ENCODE assay signal across 1 cellular context in the genomic region with DNA sequence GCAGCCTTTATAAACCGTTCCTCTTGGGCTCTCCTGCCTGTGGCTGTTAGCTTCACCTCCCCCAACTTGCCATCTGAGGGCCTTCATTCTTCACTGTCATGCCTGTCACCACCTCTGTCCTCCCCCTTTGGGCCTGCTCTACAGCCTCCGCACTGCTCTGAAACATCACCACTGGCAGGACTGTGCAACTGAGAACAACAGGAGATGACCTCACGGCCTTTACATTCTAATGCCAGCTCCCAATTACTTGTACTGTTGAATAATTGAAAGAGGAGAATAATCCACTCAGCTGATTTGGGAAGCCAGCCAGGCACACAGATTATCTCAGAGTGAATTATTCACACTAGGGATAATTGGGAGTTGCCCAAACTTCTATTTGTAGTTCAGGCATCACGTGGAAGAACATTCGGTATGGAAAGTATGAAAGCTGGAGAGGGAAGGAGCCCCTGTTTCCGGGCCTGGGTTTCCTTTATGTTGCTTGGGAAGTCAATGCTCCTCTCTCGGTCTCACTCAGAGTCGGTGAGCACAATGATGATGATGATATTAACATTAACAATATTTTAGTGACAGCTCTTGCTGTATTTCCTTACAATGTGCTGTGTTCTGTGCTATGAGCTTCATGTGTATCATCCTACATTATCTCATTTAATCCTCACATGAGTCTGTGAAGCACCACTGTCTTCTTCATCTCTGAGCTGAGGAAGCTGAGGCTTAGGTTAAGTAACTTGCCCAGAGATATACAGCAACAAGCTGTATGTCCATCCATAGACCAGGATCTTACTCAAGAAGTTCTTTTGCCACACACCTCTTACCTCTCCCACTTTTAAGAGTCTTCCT.
TF ChIP-seq lines count a peak whose summit lies in the region.

No MANE protein-coding gene starts in this region.

TF ChIP-seq in K562, 482 proteins besides CTCF, POLR2A, EP300 and RAD21 (continued from another document and continues in another):
- TF ChIP-seq, protein P1, sequence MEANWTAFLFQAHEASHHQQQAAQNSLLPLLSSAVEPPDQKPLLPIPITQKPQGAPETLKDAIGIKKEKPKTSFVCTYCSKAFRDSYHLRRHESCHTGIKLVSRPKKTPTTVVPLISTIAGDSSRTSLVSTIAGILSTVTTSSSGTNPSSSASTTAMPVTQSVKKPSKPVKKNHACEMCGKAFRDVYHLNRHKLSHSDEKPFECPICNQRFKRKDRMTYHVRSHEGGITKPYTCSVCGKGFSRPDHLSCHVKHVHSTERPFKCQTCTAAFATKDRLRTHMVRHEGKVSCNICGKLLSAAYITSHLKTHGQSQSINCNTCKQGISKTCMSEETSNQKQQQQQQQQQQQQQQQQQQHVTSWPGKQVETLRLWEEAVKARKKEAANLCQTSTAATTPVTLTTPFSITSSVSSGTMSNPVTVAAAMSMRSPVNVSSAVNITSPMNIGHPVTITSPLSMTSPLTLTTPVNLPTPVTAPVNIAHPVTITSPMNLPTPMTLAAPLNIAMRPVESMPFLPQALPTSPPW (CRISPR knock-in tag; IDR thresholded peaks at IDR 0.05) = peak; percentile 93
- TF ChIP-seq, protein P2, sequence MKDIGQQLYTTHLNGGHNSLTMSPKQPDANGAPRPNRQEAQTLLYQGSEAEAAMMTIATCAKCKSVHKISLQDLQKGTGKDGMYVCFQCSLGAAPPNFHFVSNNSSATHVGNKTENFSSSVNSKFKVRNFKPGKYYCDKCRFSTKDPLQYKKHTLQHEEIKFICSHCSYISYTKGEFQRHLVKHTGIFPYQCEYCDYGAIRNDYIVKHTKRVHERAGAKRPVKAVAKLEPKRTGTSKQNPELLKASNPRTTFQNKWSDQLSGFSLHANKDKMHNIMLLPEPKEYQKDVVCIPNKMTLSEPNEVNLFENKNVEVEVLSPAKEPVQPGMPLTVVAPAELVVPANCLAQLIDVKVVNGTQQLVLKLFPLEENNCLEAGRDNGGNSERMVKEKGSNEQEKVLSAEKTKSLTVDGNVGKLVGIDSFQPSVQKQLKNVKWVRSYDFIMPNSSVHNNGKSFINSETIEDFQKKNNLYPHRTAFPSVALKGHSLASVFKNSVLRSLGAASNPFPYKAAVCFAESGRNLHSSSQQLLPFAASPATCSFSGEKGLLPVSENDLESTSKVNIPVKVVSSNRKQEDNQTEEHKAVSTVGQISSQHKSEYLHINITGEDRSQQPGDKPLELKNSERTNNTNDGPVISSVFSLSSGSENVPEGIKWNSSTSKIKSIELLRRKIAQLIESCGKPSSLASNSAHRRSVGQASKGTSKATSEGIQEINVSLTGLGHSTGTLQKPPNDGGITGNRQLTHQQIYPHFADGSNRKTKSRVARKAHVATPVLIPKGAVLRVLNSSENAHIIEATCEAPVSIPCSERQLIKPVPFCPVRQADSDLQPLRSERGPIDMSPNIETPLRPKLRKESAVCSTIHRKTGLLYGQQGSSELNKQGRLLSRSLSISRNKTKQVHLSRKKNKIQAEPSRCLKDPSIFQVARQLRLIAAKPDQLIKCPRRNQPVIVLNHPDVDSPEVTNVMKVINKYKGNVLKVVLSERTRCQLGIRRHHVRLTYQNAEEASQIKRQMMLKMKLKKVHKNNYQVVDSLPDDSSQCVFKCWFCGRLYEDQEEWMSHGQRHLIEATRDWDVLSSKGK (CRISPR knock-in tag; IDR thresholded peaks at IDR 0.05) = no peak
- TF ChIP-seq ZNF121 (CRISPR knock-in tag; conservative IDR thresholded peaks at IDR 0.05) = no peak
- no peak for TF ChIP-seq ETV6 (IDR thresholded peaks at IDR 0.05; ENCODE audit: borderline replicate concordance in 1 of 2, low read depth in 2 of 2, low read length in 1 of 2)
- no peak for TF ChIP-seq ETV6 (CRISPR knock-in tag; IDR thresholded peaks at IDR 0.05; ENCODE audit: borderline replicate concordance)
- TF ChIP-seq NFE2L1 (tag; IDR thresholded peaks at IDR 0.05; ENCODE audit: borderline replicate concordance, low read depth) = no peak
- TF ChIP-seq, protein P3, sequence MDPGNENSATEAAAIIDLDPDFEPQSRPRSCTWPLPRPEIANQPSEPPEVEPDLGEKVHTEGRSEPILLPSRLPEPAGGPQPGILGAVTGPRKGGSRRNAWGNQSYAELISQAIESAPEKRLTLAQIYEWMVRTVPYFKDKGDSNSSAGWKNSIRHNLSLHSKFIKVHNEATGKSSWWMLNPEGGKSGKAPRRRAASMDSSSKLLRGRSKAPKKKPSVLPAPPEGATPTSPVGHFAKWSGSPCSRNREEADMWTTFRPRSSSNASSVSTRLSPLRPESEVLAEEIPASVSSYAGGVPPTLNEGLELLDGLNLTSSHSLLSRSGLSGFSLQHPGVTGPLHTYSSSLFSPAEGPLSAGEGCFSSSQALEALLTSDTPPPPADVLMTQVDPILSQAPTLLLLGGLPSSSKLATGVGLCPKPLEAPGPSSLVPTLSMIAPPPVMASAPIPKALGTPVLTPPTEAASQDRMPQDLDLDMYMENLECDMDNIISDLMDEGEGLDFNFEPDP (CRISPR knock-in tag; IDR thresholded peaks at IDR 0.05) = no peak
- no peak for TF ChIP-seq GABPB1 (CRISPR knock-in tag; IDR thresholded peaks at IDR 0.05)
- no peak for TF ChIP-seq PTRF (tag; IDR thresholded peaks at IDR 0.05)
- TF ChIP-seq, protein P4, sequence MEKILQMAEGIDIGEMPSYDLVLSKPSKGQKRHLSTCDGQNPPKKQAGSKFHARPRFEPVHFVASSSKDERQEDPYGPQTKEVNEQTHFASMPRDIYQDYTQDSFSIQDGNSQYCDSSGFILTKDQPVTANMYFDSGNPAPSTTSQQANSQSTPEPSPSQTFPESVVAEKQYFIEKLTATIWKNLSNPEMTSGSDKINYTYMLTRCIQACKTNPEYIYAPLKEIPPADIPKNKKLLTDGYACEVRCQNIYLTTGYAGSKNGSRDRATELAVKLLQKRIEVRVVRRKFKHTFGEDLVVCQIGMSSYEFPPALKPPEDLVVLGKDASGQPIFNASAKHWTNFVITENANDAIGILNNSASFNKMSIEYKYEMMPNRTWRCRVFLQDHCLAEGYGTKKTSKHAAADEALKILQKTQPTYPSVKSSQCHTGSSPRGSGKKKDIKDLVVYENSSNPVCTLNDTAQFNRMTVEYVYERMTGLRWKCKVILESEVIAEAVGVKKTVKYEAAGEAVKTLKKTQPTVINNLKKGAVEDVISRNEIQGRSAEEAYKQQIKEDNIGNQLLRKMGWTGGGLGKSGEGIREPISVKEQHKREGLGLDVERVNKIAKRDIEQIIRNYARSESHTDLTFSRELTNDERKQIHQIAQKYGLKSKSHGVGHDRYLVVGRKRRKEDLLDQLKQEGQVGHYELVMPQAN (IDR thresholded peaks at IDR 0.05; ENCODE audit: borderline replicate concordance) = no peak
- no peak for TF ChIP-seq PHTF2 (CRISPR knock-in tag; IDR thresholded peaks at IDR 0.05)
- TF ChIP-seq, protein P5, sequence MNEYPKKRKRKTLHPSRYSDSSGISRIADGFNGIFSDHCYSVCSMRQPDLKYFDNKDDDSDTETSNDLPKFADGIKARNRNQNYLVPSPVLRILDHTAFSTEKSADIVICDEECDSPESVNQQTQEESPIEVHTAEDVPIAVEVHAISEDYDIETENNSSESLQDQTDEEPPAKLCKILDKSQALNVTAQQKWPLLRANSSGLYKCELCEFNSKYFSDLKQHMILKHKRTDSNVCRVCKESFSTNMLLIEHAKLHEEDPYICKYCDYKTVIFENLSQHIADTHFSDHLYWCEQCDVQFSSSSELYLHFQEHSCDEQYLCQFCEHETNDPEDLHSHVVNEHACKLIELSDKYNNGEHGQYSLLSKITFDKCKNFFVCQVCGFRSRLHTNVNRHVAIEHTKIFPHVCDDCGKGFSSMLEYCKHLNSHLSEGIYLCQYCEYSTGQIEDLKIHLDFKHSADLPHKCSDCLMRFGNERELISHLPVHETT (CRISPR knock-in tag; conservative IDR thresholded peaks at IDR 0.05 in 1 of 2, IDR thresholded peaks at IDR 0.05 in 1 of 2) = peak in 1 of 2 experiments; percentile 85; a peak in 1 of 4 replicates
- TF ChIP-seq TBL1XR1 (IDR thresholded peaks at IDR 0.05; ENCODE audit: low read length in 2 of 2) = no peak
- TF ChIP-seq, protein P6, sequence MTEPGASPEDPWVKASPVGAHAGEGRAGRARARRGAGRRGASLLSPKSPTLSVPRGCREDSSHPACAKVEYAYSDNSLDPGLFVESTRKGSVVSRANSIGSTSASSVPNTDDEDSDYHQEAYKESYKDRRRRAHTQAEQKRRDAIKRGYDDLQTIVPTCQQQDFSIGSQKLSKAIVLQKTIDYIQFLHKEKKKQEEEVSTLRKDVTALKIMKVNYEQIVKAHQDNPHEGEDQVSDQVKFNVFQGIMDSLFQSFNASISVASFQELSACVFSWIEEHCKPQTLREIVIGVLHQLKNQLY (CRISPR knock-in tag; conservative IDR thresholded peaks at IDR 0.05) = no peak
- TF ChIP-seq, protein P7, sequence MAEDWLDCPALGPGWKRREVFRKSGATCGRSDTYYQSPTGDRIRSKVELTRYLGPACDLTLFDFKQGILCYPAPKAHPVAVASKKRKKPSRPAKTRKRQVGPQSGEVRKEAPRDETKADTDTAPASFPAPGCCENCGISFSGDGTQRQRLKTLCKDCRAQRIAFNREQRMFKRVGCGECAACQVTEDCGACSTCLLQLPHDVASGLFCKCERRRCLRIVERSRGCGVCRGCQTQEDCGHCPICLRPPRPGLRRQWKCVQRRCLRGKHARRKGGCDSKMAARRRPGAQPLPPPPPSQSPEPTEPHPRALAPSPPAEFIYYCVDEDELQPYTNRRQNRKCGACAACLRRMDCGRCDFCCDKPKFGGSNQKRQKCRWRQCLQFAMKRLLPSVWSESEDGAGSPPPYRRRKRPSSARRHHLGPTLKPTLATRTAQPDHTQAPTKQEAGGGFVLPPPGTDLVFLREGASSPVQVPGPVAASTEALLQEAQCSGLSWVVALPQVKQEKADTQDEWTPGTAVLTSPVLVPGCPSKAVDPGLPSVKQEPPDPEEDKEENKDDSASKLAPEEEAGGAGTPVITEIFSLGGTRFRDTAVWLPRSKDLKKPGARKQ (CRISPR knock-in tag; IDR thresholded peaks at IDR 0.05) = no peak
- 0 out of 2 replicates have a peak, but pooled peaks have one; percentile 19 for TF ChIP-seq SMAD3 (CRISPR knock-in tag; conservative IDR thresholded peaks at IDR 0.05)
- no peak for TF ChIP-seq ZNF133 (CRISPR knock-in tag; IDR thresholded peaks at IDR 0.05)
- TF ChIP-seq NFIC (IDR thresholded peaks at IDR 0.05) = no peak; the same call in 1 of the 2 replicates
- TF ChIP-seq ZNF184 (CRISPR knock-in tag; IDR thresholded peaks at IDR 0.05) = no peak
- TF ChIP-seq, protein P8, sequence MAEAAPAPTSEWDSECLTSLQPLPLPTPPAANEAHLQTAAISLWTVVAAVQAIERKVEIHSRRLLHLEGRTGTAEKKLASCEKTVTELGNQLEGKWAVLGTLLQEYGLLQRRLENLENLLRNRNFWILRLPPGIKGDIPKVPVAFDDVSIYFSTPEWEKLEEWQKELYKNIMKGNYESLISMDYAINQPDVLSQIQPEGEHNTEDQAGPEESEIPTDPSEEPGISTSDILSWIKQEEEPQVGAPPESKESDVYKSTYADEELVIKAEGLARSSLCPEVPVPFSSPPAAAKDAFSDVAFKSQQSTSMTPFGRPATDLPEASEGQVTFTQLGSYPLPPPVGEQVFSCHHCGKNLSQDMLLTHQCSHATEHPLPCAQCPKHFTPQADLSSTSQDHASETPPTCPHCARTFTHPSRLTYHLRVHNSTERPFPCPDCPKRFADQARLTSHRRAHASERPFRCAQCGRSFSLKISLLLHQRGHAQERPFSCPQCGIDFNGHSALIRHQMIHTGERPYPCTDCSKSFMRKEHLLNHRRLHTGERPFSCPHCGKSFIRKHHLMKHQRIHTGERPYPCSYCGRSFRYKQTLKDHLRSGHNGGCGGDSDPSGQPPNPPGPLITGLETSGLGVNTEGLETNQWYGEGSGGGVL (CRISPR knock-in tag; IDR thresholded peaks at IDR 0.05) = no peak
- TF ChIP-seq HDGF (IDR thresholded peaks at IDR 0.05) = no peak
- no peak for TF ChIP-seq PTBP1 (IDR thresholded peaks at IDR 0.05; ENCODE audit: low read depth, low read length)
- TF ChIP-seq RFX5 (IDR thresholded peaks at IDR 0.05; ENCODE audit: low read depth, low read length) = no peak
- TF ChIP-seq DMBX1 (CRISPR knock-in tag; IDR thresholded peaks at IDR 0.05; ENCODE audit: borderline replicate concordance) = peak; percentile 52; the same call in 1 of the 2 replicates
- TF ChIP-seq, protein P9, sequence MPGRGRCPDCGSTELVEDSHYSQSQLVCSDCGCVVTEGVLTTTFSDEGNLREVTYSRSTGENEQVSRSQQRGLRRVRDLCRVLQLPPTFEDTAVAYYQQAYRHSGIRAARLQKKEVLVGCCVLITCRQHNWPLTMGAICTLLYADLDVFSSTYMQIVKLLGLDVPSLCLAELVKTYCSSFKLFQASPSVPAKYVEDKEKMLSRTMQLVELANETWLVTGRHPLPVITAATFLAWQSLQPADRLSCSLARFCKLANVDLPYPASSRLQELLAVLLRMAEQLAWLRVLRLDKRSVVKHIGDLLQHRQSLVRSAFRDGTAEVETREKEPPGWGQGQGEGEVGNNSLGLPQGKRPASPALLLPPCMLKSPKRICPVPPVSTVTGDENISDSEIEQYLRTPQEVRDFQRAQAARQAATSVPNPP (IDR thresholded peaks at IDR 0.05; ENCODE audit: borderline replicate concordance, insufficient read depth, insufficient read length) = no peak
- TF ChIP-seq RBM14 (IDR thresholded peaks at IDR 0.05; ENCODE audit: borderline replicate concordance, insufficient read depth, low read depth, low read length) = no peak
- no peak for TF ChIP-seq TAF7 (tag; IDR thresholded peaks at IDR 0.05)
- TF ChIP-seq TRIM24 (IDR thresholded peaks at IDR 0.05) = peak in 1 of 2 experiments; percentile 48; a peak in 1 of 4 replicates
- TF ChIP-seq IRF2 (CRISPR knock-in tag; IDR thresholded peaks at IDR 0.05) = no peak
- TF ChIP-seq HDAC2 (IDR thresholded peaks at IDR 0.05) = no peak
- no peak for TF ChIP-seq NUFIP1 (IDR thresholded peaks at IDR 0.05; ENCODE audit: partially characterized antibody)
- no peak for TF ChIP-seq POLR3A (IDR thresholded peaks at IDR 0.05; ENCODE audit: borderline replicate concordance, extremely low read depth, insufficient read depth, insufficient read length)
- TF ChIP-seq CBX2 (IDR thresholded peaks at IDR 0.05; ENCODE audit: insufficient read depth, low read length, poor library complexity, severe bottlenecking) = no peak
- TF ChIP-seq, protein P10, sequence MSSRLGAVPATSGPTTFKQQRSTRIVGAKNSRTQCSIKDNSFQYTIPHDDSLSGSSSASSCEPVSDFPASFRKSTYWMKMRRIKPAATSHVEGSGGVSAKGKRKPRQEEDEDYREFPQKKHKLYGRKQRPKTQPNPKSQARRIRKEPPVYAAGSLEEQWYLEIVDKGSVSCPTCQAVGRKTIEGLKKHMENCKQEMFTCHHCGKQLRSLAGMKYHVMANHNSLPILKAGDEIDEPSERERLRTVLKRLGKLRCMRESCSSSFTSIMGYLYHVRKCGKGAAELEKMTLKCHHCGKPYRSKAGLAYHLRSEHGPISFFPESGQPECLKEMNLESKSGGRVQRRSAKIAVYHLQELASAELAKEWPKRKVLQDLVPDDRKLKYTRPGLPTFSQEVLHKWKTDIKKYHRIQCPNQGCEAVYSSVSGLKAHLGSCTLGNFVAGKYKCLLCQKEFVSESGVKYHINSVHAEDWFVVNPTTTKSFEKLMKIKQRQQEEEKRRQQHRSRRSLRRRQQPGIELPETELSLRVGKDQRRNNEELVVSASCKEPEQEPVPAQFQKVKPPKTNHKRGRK (tag; IDR thresholded peaks at IDR 0.05) = no peak
- no peak for TF ChIP-seq ZNF695 (CRISPR knock-in tag; IDR thresholded peaks at IDR 0.05)
- no peak for TF ChIP-seq SAP30 (IDR thresholded peaks at IDR 0.05; ENCODE audit: borderline replicate concordance, insufficient read depth, low read depth, low read length, poor library complexity, severe bottlenecking)
- TF ChIP-seq EP400 (IDR thresholded peaks at IDR 0.05) = no peak
- TF ChIP-seq ZNF586 (CRISPR knock-in tag; conservative IDR thresholded peaks at IDR 0.05) = no peak
- 0 out of 2 replicates have a peak, but pooled peaks have one; percentile 7 for TF ChIP-seq FOXJ2 (tag; IDR thresholded peaks at IDR 0.05)
